ENCODE assay signal across 14 cellular contexts in the genomic region with DNA sequence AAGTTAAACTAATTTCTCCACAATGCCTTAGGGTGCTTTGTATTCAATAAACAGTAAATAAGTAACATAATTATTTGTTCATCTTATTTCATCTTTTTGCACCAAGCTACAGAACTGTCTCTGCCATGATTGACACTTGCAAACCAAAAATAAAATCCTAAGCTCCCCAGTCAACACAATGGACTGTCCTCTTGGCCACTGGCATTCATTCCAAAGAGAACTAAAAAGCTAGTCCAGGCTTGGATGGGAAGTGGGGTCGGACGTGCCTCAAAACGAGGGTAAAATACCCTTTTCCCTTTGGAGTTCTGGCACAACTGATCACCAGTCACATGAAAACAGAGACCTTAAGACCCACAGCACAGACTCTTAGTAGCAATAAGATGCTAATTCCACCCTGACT.
"Had no signal": no experiment of that assay in that cellular context is flagged by ENCODE, and none has a peak within 500 bp of the region (broad histone marks: within the 10 kb centered on the region; RNA-seq: fewer than 3 reads in every experiment).

No MANE protein-coding gene starts in this region.

- H3K36me3 ChIP-seq: cardiac muscle cell, upper lobe of right lung had no signal

- ATAC-seq: stimulated activated effector memory CD8-positive, alpha-beta T cell treated with anti-CD3 and anti-CD28 coated beads, Interleukin-12 subunit alpha, Interleukin-12 subunit beta, amount 100 ng/mL, for 72 hours; upper lobe of right lung had no signal

- H3K27me3 ChIP-seq: cardiac muscle cell, hepatocyte, upper lobe of right lung had no signal

- H3K9me3 ChIP-seq: upper lobe of right lung had no signal

- H3K27ac ChIP-seq: cardiac muscle cell, hepatocyte, upper lobe of right lung had no signal

- H3K4me2 ChIP-seq: hepatocyte, smooth muscle cell had no signal

- H2AFZ ChIP-seq: hepatocyte had no signal

- H3K4me1 ChIP-seq: upper lobe of right lung had no signal

- H3K4me3 ChIP-seq: cardiac muscle cell, hepatocyte, smooth muscle cell, upper lobe of right lung had no signal

- DNase-seq: activated CD4-positive, alpha-beta T cell treated with anti-CD3 and anti-CD28 coated beads for 1 hour; activated CD4-positive, alpha-beta T cell treated with anti-CD3 and anti-CD28 coated beads, Interleukin-2, amount 50 U/mL, for 48 hours; activated gamma-delta T cell treated with Interleukin-2 at 50 U/mL for 16 hours; activated naive CD8-positive, alpha-beta T cell treated with anti-CD3 and anti-CD28 coated beads, Interleukin-2, amount 10 ng/mL, durations not matched to agents 7 days and 5 days; activated T-cell treated with anti-CD3 and anti-CD28 coated beads, Interleukin-2, amount 50 U/mL, for 48 hours; effector CD4-positive, alpha-beta T cell; kidney glomerular epithelial cell; substantia nigra; T1000; upper lobe of right lung had no signal
